30 cellular contexts compared by ENCODE assay signal in the genomic region with DNA sequence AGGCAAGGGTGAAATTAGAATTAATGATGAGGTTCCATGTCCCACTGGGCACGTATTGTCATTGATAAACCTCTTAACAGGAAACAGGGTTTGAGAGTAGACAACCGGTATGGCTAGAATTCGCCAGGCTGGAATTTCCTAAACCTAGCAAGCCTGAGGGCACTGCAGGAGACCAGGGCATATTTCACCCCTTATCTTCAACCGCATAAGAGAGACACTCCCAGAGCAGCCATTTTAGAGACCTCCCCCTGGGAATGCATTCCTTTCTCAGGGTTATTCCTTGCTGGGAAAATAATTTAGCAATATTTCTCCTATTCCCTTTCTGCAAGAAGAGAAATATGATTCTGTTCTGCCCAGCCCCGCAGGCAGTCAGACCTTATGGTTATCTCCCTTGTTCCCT.
"Had no signal": no experiment of that assay in that cellular context is flagged by ENCODE, and none has a peak within 500 bp of the region (broad histone marks: within the 10 kb centered on the region; RNA-seq: fewer than 3 reads in every experiment).

No MANE protein-coding gene starts in this region.

- H3K36me3 ChIP-seq: adrenal gland, brain microvascular endothelial cell, gastroesophageal sphincter, heart left ventricle, left lung, lower lobe of right lung, neutrophil, right lobe of liver, tibial nerve, WERI-Rb-1 had no signal

- ATAC-seq: gastroesophageal sphincter; heart left ventricle; left lung; lower lobe of right lung; natural killer cell treated with Interleukin-12 subunit alpha and Interleukin-12 subunit beta and Interleukin-15 and Interleukin-18, amount 100 ng/mL, for 72 hours; right lobe of liver had no signal

- H3K4me3 ChIP-seq: adrenal gland, coronary artery, dorsolateral prefrontal cortex, gastroesophageal sphincter, heart left ventricle, left lung, lower lobe of right lung, right lobe of liver, tibial nerve had no signal

- H3K27me3 ChIP-seq: adrenal gland, brain microvascular endothelial cell, dorsolateral prefrontal cortex, gastroesophageal sphincter, heart left ventricle, left lung, neutrophil, right lobe of liver, tibial nerve had no signal

- H3K27me3 Mint-ChIP-seq: activated CD4-positive, alpha-beta memory T cell treated with anti-CD3 and anti-CD28 coated beads for 36 hours; activated CD4-positive, alpha-beta T cell treated with anti-CD3 and anti-CD28 coated beads, Interleukin-2, amount 10 ng/mL, durations not matched to agents 24 days and 14 days; activated naive CD8-positive, alpha-beta T cell treated with anti-CD3 and anti-CD28 coated beads for 36 hours; natural killer cell treated with Interleukin-12 subunit alpha and Interleukin-12 subunit beta and Interleukin-15 and Interleukin-18, amount 100 ng/mL, for 72 hours; progenitor cell of endocrine pancreas had no signal

- H3K4me1 ChIP-seq: adrenal gland, gastroesophageal sphincter, heart left ventricle, left lung, lower lobe of right lung, right lobe of liver, tibial nerve had no signal

- H3K27ac Mint-ChIP-seq: activated CD4-positive, alpha-beta memory T cell treated with anti-CD3 and anti-CD28 coated beads for 36 hours; activated CD4-positive, alpha-beta T cell treated with anti-CD3 and anti-CD28 coated beads, Interleukin-2, amount 10 ng/mL, durations not matched to agents 24 days and 14 days; activated naive CD4-positive, alpha-beta T cell treated with anti-CD3 and anti-CD28 coated beads for 36 hours; activated naive CD8-positive, alpha-beta T cell treated with anti-CD3 and anti-CD28 coated beads for 36 hours; activated T-helper 1 cell treated with anti-CD3 and anti-CD28 coated beads, Interleukin-12 subunit alpha, Interleukin-12 subunit beta, Interleukin-2, Interleukin-4 antibody, amounts not matched to agents 30 ng/mL and 10 ng/mL and 1 ng/mL, durations not matched to agents 14 hours and 24 hours and 36 hours; natural killer cell treated with Interleukin-12 subunit alpha and Interleukin-12 subunit beta and Interleukin-15 and Interleukin-18, amount 100 ng/mL, for 72 hours; progenitor cell of endocrine pancreas had no signal

- H3K9me3 ChIP-seq: right lobe of liver had no signal

- H3K27ac ChIP-seq: adrenal gland, brain microvascular endothelial cell, coronary artery, dorsolateral prefrontal cortex, gastroesophageal sphincter, heart left ventricle, left lung, lower lobe of right lung, neutrophil, right lobe of liver, tibial nerve, WERI-Rb-1 had no signal

- H3K4me3 Mint-ChIP-seq: activated CD4-positive, alpha-beta memory T cell treated with anti-CD3 and anti-CD28 coated beads for 36 hours; activated CD4-positive, alpha-beta T cell treated with anti-CD3 and anti-CD28 coated beads, Interleukin-2, amount 10 ng/mL, durations not matched to agents 24 days and 14 days; activated naive CD4-positive, alpha-beta T cell treated with anti-CD3 and anti-CD28 coated beads for 36 hours; activated naive CD8-positive, alpha-beta T cell treated with anti-CD3 and anti-CD28 coated beads for 36 hours; activated T-helper 1 cell treated with anti-CD3 and anti-CD28 coated beads, Interleukin-12 subunit alpha, Interleukin-12 subunit beta, Interleukin-2, Interleukin-4 antibody, amounts not matched to agents 30 ng/mL and 10 ng/mL and 1 ng/mL, durations not matched to agents 14 hours and 24 hours and 36 hours; natural killer cell treated with Interleukin-12 subunit alpha and Interleukin-12 subunit beta and Interleukin-15 and Interleukin-18, amount 100 ng/mL, for 72 hours had no signal

- DNase-seq: activated CD4-positive, alpha-beta memory T cell treated with anti-CD3 and anti-CD28 coated beads for 36 hours; activated CD4-positive, alpha-beta T cell treated with anti-CD3 and anti-CD28 coated beads, Interleukin-2, amount 10 ng/mL, durations not matched to agents 24 days and 14 days; activated CD4-positive, CD25-positive, alpha-beta regulatory T cell treated with anti-CD3 and anti-CD28 coated beads, Interleukin-2, amount 50 U/mL, for 72 hours; activated CD8-positive, alpha-beta memory T cell treated with anti-CD3 and anti-CD28 coated beads, Interleukin-2, amount 50 U/mL, for 4 hours; activated effector memory CD4-positive, alpha-beta T cell treated with anti-CD3 and anti-CD28 coated beads, Interleukin-2, amount 50 U/mL, for 16 hours; activated naive CD4-positive, alpha-beta T cell treated with anti-CD3 and anti-CD28 coated beads for 36 hours; activated naive CD8-positive, alpha-beta T cell treated with anti-CD3 and anti-CD28 coated beads for 36 hours; activated T-cell treated with anti-CD3 and anti-CD28 coated beads, Interleukin-2, amount 50 U/mL, for 1 hour; adrenal gland; brain microvascular endothelial cell; dorsolateral prefrontal cortex; effector memory CD4-positive, alpha-beta T cell; erythroblast; heart left ventricle; hypothalamus; kidney glomerular epithelial cell; left lung; lower lobe of right lung; mesenchymal stem cell; right lobe of liver; stimulated activated CD4-positive, alpha-beta T cell treated with anti-CD3 and anti-CD28 coated beads, Interleukin-2, amount 100 ng/mL, for 48 hours; stimulated activated naive CD4-positive, alpha-beta T cell treated with Interleukin-2 at 50 U/mL for 16 hours; WERI-Rb-1 had no signal

- H3K36me3 Mint-ChIP-seq: activated CD4-positive, alpha-beta memory T cell treated with anti-CD3 and anti-CD28 coated beads for 36 hours; activated naive CD8-positive, alpha-beta T cell treated with anti-CD3 and anti-CD28 coated beads for 36 hours had no signal

- H3K4me1 Mint-ChIP-seq: activated CD4-positive, alpha-beta T cell treated with anti-CD3 and anti-CD28 coated beads, Interleukin-2, amount 10 ng/mL, durations not matched to agents 24 days and 14 days; activated naive CD8-positive, alpha-beta T cell treated with anti-CD3 and anti-CD28 coated beads for 36 hours had no signal
